In genomic region chr3:189003410-189003809, GRCh38 we compare ENCODE assay signal across 25 cellular contexts.
"Had no signal": no experiment of that assay in that cellular context is flagged by ENCODE, and none has a peak within 500 bp of the region (broad histone marks: within the 10 kb centered on the region; RNA-seq: fewer than 3 reads in every experiment).

No MANE protein-coding gene starts in this region.

- H3K27me3 ChIP-seq: dorsolateral prefrontal cortex, esophagus muscularis mucosa, foreskin keratinocyte, gastroesophageal sphincter, heart left ventricle, hepatocyte, left lung had no signal

- H3K9me3 ChIP-seq: esophagus muscularis mucosa, heart left ventricle, left lung, lower lobe of right lung, mucosa of descending colon had no signal

- DNase-seq: dermis blood vessel endothelial cell; dorsolateral prefrontal cortex; effector CD4-positive, alpha-beta T cell; effector memory CD4-positive, alpha-beta T cell; foreskin keratinocyte; heart left ventricle; hypothalamus; immature natural killer cell; islet precursor cell; kidney; kidney glomerular epithelial cell; left colon; left lung; left ventricle myocardium superior; lower lobe of right lung; mesenchymal stem cell; mucosa of descending colon; naive B cell had no signal

- H3K4me3 ChIP-seq: coronary artery, dorsolateral prefrontal cortex, esophagus muscularis mucosa, gastroesophageal sphincter, heart left ventricle, hepatocyte, left lung, lower lobe of right lung, mucosa of descending colon had no signal

- H3K4me1 ChIP-seq: esophagus muscularis mucosa, foreskin keratinocyte, gastroesophageal sphincter, heart left ventricle, left lung, lower lobe of right lung had no signal

- H3K36me3 ChIP-seq: esophagus muscularis mucosa, gastroesophageal sphincter, heart left ventricle, left lung, lower lobe of right lung had no signal

- H3K27ac ChIP-seq: coronary artery, dorsolateral prefrontal cortex, esophagus muscularis mucosa, foreskin keratinocyte, gastroesophageal sphincter, heart left ventricle, hepatocyte, left lung, lower lobe of right lung had no signal

- FAIRE-seq: colon, endothelial cell of umbilical vein, frontal cortex, kidney had no signal

- ATAC-seq: foreskin keratinocyte, gastroesophageal sphincter, heart left ventricle, left colon, left lung, left ventricle myocardium superior, lower lobe of right lung, mucosa of descending colon had no signal
